In the genomic region with DNA sequence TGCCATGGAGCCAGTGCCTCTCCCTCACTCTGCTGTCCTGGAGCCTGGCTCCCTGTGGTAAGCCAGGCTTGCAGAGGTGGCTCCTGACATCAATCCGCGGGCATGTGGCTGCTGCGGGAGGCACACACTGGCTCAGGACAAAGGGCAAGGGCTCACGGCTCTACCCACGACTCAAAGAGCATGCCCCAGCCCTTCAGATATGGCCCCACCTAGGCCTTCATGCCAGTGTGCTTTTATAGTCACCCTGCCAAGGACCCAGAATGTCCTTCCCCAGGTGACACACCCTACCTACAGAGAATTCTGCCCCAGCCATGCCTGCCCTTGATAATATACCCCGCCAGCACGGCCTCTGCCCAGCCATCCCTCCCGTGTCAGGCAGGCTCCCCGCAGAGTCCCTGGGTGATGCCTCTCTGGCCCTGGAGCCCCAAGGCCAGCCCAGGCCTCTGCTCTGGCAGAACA, we compare ENCODE assay signal across 8 cellular contexts. TPM values are rescaled to one million over a fixed set of nuclear protein-coding genes. Genes with fewer than 3 reads are reported as not detected.
DNase-seq lines count a peak whose midpoint lies in the region; ATAC-seq and TF ChIP-seq lines count a peak whose summit lies in the region.

No MANE protein-coding gene starts in this region.

- H3K36me3 Mint-ChIP-seq in T-helper 17 cell (ENCODE audit: low read depth) = peaks cover 2% of the 10 kb centered on the region

- H3K9ac ChIP-seq in GM23248 = peak overlapping the region; percentile 85

- no peaks in the 10 kb centered on the region for H3K9me2 ChIP-seq in GM23248 (ENCODE audit: insufficient read depth)

- no peaks in the 10 kb centered on the region for H3K27me3 Mint-ChIP-seq in T-helper 17 cell

- in situ Hi-C loops in GM23248 (cut with MboI) = no loop called here

- H3K4me3 ChIP-seq in GM23248 (peak overlapping the region; percentile 84), prostate gland (peak overlapping the region; percentile 79 to 85)

- no peaks in the 10 kb centered on the region for H3K27me3 ChIP-seq in GM23248 (replicated peaks; ENCODE audit: insufficient read depth)
- no peaks in the 10 kb centered on the region for H3K27me3 ChIP-seq in prostate gland (replicated peaks; ENCODE audit: insufficient read depth)

- peak overlapping the region; percentile 90 for H3K4me3 Mint-ChIP-seq in T-helper 17 cell

- peaks cover 5% of the 10 kb centered on the region; the same call in 1 of the 2 replicates for H3K36me3 ChIP-seq in GM23248 (ENCODE audit: low read depth)
- peaks cover under 1 to 2% of the 10 kb centered on the region in 2 donors for H3K36me3 ChIP-seq in prostate gland

- ATAC-seq in T-helper 17 cell = no peak
- no peak for ATAC-seq in HG02588 (IDR thresholded peaks at IDR 0.05; ENCODE audit: unreplicated experiment)
- ATAC-seq in GM18909 (IDR thresholded peaks at IDR 0.05; ENCODE audit: poor library complexity, unreplicated experiment) = no peak

- no peak for TF ChIP-seq CTCF in prostate gland (IDR thresholded peaks at IDR 0.05)

- H3F3A ChIP-seq in GM23248 (ENCODE audit: insufficient read depth) = no peaks in the 10 kb centered on the region

- H3K9me3 ChIP-seq in GM23248 (ENCODE audit: low read depth) (no peaks in the 10 kb centered on the region), T-helper 17 cell (ENCODE audit: control insufficient read depth, low read length, poor library complexity, severe bottlenecking) (no peaks in the 10 kb centered on the region), prostate gland (no peaks in the 10 kb centered on the region)

- no peak for TF ChIP-seq POLR2A in prostate gland (IDR thresholded peaks at IDR 0.05)

- intact Hi-C loops in prostate gland (cut with DNase I) = no loop called here

- peak overlapping the region; percentile 64 for H3K27ac ChIP-seq in GM23248
- H3K27ac ChIP-seq in prostate gland = peak overlapping the region; percentile 94 to 95

- H3K79me2 ChIP-seq in GM23248 (ENCODE audit: insufficient read depth) = peaks cover 39% of the 10 kb centered on the region

- 31 to 41% methylated on average over 7 to 9 of the region's 9 CpGs for WGBS in GM23248 (ENCODE audit: low coverage in 1 of 2, low lambda C conversion rate in 2 of 2, missing lambda C conversion rate in 2 of 2), 2 experiments
- 45% methylated on average over 9 of the region's 9 CpGs for WGBS in prostate gland

- peaks cover 29% of the 10 kb centered on the region for H3K4me1 Mint-ChIP-seq in T-helper 17 cell

- peak overlapping the region; percentile 66 for H3K27ac Mint-ChIP-seq in T-helper 17 cell

- H2AFZ ChIP-seq in GM23248 = 0 out of 2 replicates have a peak overlapping the region, but pooled peaks have one; percentile 7

- peaks cover 17% of the 10 kb centered on the region for H3K4me1 ChIP-seq in GM23248 (ENCODE audit: insufficient read depth)
- peaks cover 12% of the 10 kb centered on the region for H3K4me1 ChIP-seq in prostate gland (replicated peaks)

- DNase-seq in GM23248 (no peak), T-helper 17 cell (no peak), glomerular visceral epithelial cell (ENCODE audit: extremely low spot score) (peak; percentile 19), prostate gland (ENCODE audit: low spot score) (no peak), RKO (ENCODE audit: low spot score) (no peak), GM19238 (ENCODE audit: insufficient read length, low spot score) (no peak)

- peak overlapping the region; percentile 87 for H3K4me2 ChIP-seq in GM23248 (ENCODE audit: unreplicated experiment)

- no peaks in the 10 kb centered on the region for H4K20me1 ChIP-seq in GM23248 (ENCODE audit: insufficient read depth)

RNA-seq across cellular contexts. Expression of a gene that starts 1.6 kb away (rescaled TPM):
- 139 and 143 TPM in 2 replicates for total RNA-seq in GM23248 (2014; rRNA removed; shearing (Covaris generic))
- 28.0 and 28.9 TPM in 2 replicates for polyA plus RNA-seq in GM23248 (2016; fragmentation: Nextera tagmentation; extraction: Ambion mirVana)
- total RNA-seq in T-helper 17 cell (100 to 1,000 TPM; 137 to 168 TPM), prostate gland (100 to 1,000 TPM in 1 of 2 donors, 10 to 100 TPM in 1; 82.7 to 142 TPM)

RNA-seq across cellular contexts. Expression of a gene that starts 11.3 kb away (rescaled TPM):
- 3.7 and 6.6 TPM in 2 replicates for total RNA-seq in GM23248 (2014; rRNA removed; shearing (Covaris generic))
- 1.6 and 2.0 TPM in 2 replicates for polyA plus RNA-seq in GM23248 (2016; fragmentation: Nextera tagmentation; extraction: Ambion mirVana)
- total RNA-seq in T-helper 17 cell (1 to 10 TPM; 6.4 to 6.8 TPM), prostate gland (1 to 10 TPM; 7.8 to 8.2 TPM)

RNA-seq across cellular contexts. Expression of a gene that starts 15.6 kb away (rescaled TPM):
- 211 and 228 TPM in 2 replicates for total RNA-seq in GM23248 (2014; rRNA removed; shearing (Covaris generic))
- 265 and 310 TPM in 2 replicates for polyA plus RNA-seq in GM23248 (2016; fragmentation: Nextera tagmentation; extraction: Ambion mirVana)
- total RNA-seq in T-helper 17 cell (100 to 1,000 TPM; 446 to 548 TPM), prostate gland (100 to 1,000 TPM; 377 to 527 TPM)

RNA-seq across cellular contexts. Expression of a gene that starts 53.5 kb away (rescaled TPM):
- total RNA-seq in GM23248 (2014; rRNA removed; shearing (Covaris generic)) = 17.3 and 23.0 TPM in 2 replicates
- polyA plus RNA-seq in GM23248 (2016; fragmentation: Nextera tagmentation; extraction: Ambion mirVana) = 13.3 and 14.1 TPM in 2 replicates
- total RNA-seq in T-helper 17 cell (10 to 100 TPM; 32.5 to 36.8 TPM), prostate gland (10 to 100 TPM; 30.0 to 55.2 TPM)
